Comparison of ENCODE assay signal across 18 cellular contexts in genomic region chr4:534576-535151, GRCh38. TPM values are rescaled to one million over a fixed set of nuclear protein-coding genes. Genes with fewer than 3 reads are reported as not detected.
DNase-seq lines count a peak whose midpoint lies in the region; ATAC-seq and TF ChIP-seq lines count a peak whose summit lies in the region.
"Had no signal": no experiment of that assay in that cellular context is flagged by ENCODE, and none has a peak within 500 bp of the region (broad histone marks: within the 10 kb centered on the region; RNA-seq: fewer than 3 reads in every experiment).

No MANE protein-coding gene starts in this region.

- no peaks in the 10 kb centered on the region for H3K4me1 Mint-ChIP-seq in osteocyte (ENCODE audit: unreplicated experiment)
- H3K4me1 Mint-ChIP-seq: B cell, GM23338, H9 had no signal

- no peak for TF ChIP-seq POLR2A in vagina (IDR thresholded peaks at IDR 0.05)

- DNase-seq in cardiac septum (ENCODE audit: low spot score) (peak; percentile 62), left ventricle myocardium superior (no peak), islet precursor cell (peak; percentile 28), osteocyte (ENCODE audit: extremely low spot score, unreplicated experiment) (peak; percentile 81), vagina (ENCODE audit: extremely low spot score in 2 of 2) (peak; percentile 75 to 95), MV-4-11 (lab: John Stamatoyannopoulos, UW) (no peak), AG08396 (ENCODE audit: low spot score) (no peak)
- DNase-seq in stimulated activated CD4-positive, alpha-beta T cell treated with anti-CD3 and anti-CD28 coated beads, Interleukin-4, amount 100 ng/mL, for 4 hours, result no peak
- DNase-seq: 8988T; C1 segment of cervical spinal cord; Calu3; CD4-positive, alpha-beta T cell; DMS 273 treated with DMSO at 0.1 percent for 48 hours; H9 had no signal

- no peaks in the 10 kb centered on the region for H3K27me3 Mint-ChIP-seq in osteocyte (ENCODE audit: unreplicated experiment)
- H3K27me3 Mint-ChIP-seq: B cell; CD4-positive, alpha-beta T cell had no signal

- intact Hi-C loops in cardiac septum (cut with DNase I), result no loop called here
- intact Hi-C loops in left ventricle myocardium superior (cut with micrococcal nuclease), result no loop called here
- intact Hi-C loops in vagina (cut with DNase I), result no loop called here

- H3K4me1 ChIP-seq in vagina, result no peaks in the 10 kb centered on the region

- H3K4me3 Mint-ChIP-seq in osteocyte (ENCODE audit: unreplicated experiment), result no peak overlapping the region
- H3K4me3 Mint-ChIP-seq: B cell; CD4-positive, alpha-beta T cell; GM23338; H9 had no signal

- no peaks in the 10 kb centered on the region for H3K9me3 Mint-ChIP-seq in osteocyte (ENCODE audit: unreplicated experiment)
- H3K9me3 Mint-ChIP-seq: CD4-positive, alpha-beta T cell; GM23338; H9 had no signal

- no peak for TF ChIP-seq CTCF in osteocyte (IDR thresholded peaks at IDR 0.05)
- no peak for TF ChIP-seq CTCF in vagina (IDR thresholded peaks at IDR 0.05)

- ATAC-seq in left ventricle myocardium superior, result no peak
- ATAC-seq: GM23338, HepG2 had no signal

- no peak overlapping the region for H3K4me3 ChIP-seq in vagina
- H3K4me3 ChIP-seq: GM23338 had no signal

- peaks cover 57% of the 10 kb centered on the region for H3K36me3 Mint-ChIP-seq in osteocyte (ENCODE audit: unreplicated experiment)

- H3K27ac Mint-ChIP-seq in osteocyte (ENCODE audit: unreplicated experiment), result no peak overlapping the region
- H3K27ac Mint-ChIP-seq: B cell; CD4-positive, alpha-beta T cell; GM23338; H9 had no signal

- H3K9me3 ChIP-seq in vagina, result no peaks in the 10 kb centered on the region

- no peaks in the 10 kb centered on the region for H3K27me3 ChIP-seq in vagina

- H3K36me3 ChIP-seq in vagina, result peaks cover 0 to 74% of the 10 kb centered on the region in 2 donors

- no peak overlapping the region for H3K27ac ChIP-seq in vagina

RNA-seq across cellular contexts. Expression of gene PIGG, which starts 35.7 kb away (rescaled TPM):
- total RNA-seq in cardiac septum (22.4 TPM), left ventricle myocardium superior (20.0 TPM), osteocyte (66.6 and 68.0 TPM in 2 replicates), vagina (71.9 TPM)

RNA-seq across cellular contexts. Expression of gene ZNF721, which starts 35.7 kb away (rescaled TPM):
- 14.9 TPM for total RNA-seq in cardiac septum
- total RNA-seq in left ventricle myocardium superior, result 12.8 TPM
- 23.7 and 26.3 TPM in 2 replicates for total RNA-seq in osteocyte
- 30.4 TPM for total RNA-seq in vagina

RNA-seq across cellular contexts. Expression of gene TMEM271, which starts 41.4 kb away (rescaled TPM):
- total RNA-seq in cardiac septum, result not detected
- not detected for total RNA-seq in left ventricle myocardium superior
- not detected in 2 replicates for total RNA-seq in osteocyte
- total RNA-seq in vagina, result 0.25 TPM
- total RNA-seq: B cell; Calu3; CD4-positive, alpha-beta T cell; Daoy; GM23338; HepG2 had no signal

Comparison
In these comparisons a context has a peak if more than half of its experiments do, and no peak if none do; other contexts are left out.
1. DNase-seq: peak in cardiac septum (single experiment), islet precursor cell (single experiment), osteocyte (single experiment) and vagina (2 of 2); none in left ventricle myocardium superior (single experiment), MV-4-11 (single experiment), AG08396 (single experiment) and stimulated activated CD4-positive, alpha-beta T cell treated with anti-CD3 and anti-CD28 coated beads, Interleukin-4, amount 100 ng/mL, for 4 hours (0 of 2).